ENCODE assay signal across 9 cellular contexts in genomic region chrX:42943051-42943450, GRCh38.
A peak's percentile ranks its signal among the peaks of the same experiment; 100 is the strongest.
DNase-seq lines count a peak whose midpoint lies in the region; ATAC-seq lines count a peak whose summit lies in the region.
"Had no signal": no experiment of that assay in that cellular context is flagged by ENCODE, and none has a peak within 500 bp of the region (broad histone marks: within the 10 kb centered on the region; RNA-seq: fewer than 3 reads in every experiment).

No MANE protein-coding gene starts in this region.

- peak overlapping the region; percentile 95 for H3K27ac Mint-ChIP-seq in activated CD4-positive, alpha-beta memory T cell treated with anti-CD3 and anti-CD28 coated beads for 36 hours
- peak overlapping the region; percentile 95 to 97 for H3K27ac Mint-ChIP-seq in stimulated activated naive CD8-positive, alpha-beta T cell treated with anti-CD3 and anti-CD28 coated beads, Interleukin-15, amount 100 ng/mL, for 72 hours

- POLR2A ChIA-PET in activated CD4-positive, alpha-beta memory T cell treated with anti-CD3 and anti-CD28 coated beads for 36 hours (lab: Charles Lee): interaction anchor here (0.9 kb wide), 1 partner anchor 1025 kb away, joined by 3 read pairs; no protein-coding TSS in a partner anchor

- CTCF ChIA-PET in activated CD4-positive, alpha-beta memory T cell treated with anti-CD3 and anti-CD28 coated beads for 36 hours (lab: Charles Lee): no interaction called here

- H3K36me3 Mint-ChIP-seq in activated CD4-positive, alpha-beta memory T cell treated with anti-CD3 and anti-CD28 coated beads for 36 hours: peaks cover 6% of the 10 kb centered on the region

- H3K27me3 Mint-ChIP-seq in activated CD4-positive, alpha-beta memory T cell treated with anti-CD3 and anti-CD28 coated beads for 36 hours: no peaks in the 10 kb centered on the region
- no peaks in the 10 kb centered on the region for H3K27me3 Mint-ChIP-seq in stimulated activated naive CD8-positive, alpha-beta T cell treated with anti-CD3 and anti-CD28 coated beads, Interleukin-15, amount 100 ng/mL, for 72 hours

- H3K4me3 Mint-ChIP-seq in activated CD4-positive, alpha-beta memory T cell treated with anti-CD3 and anti-CD28 coated beads for 36 hours: peak overlapping the region; percentile 16
- peak overlapping the region; percentile 33 to 70 for H3K4me3 Mint-ChIP-seq in stimulated activated naive CD8-positive, alpha-beta T cell treated with anti-CD3 and anti-CD28 coated beads, Interleukin-15, amount 100 ng/mL, for 72 hours

- peak; percentile 7 for DNase-seq in activated naive CD4-positive, alpha-beta T cell treated with Interleukin-2 at 50 U/mL for 16 hours
- no peak for DNase-seq in activated naive CD4-positive, alpha-beta T cell (lab: John Stamatoyannopoulos, UW)
- DNase-seq in activated CD4-positive, alpha-beta memory T cell treated with anti-CD3 and anti-CD28 coated beads for 36 hours: peak; percentile 21
- peak; percentile 4 to 14 for DNase-seq in stimulated activated naive CD8-positive, alpha-beta T cell treated with anti-CD3 and anti-CD28 coated beads, Interleukin-15, amount 100 ng/mL, for 72 hours
- DNase-seq in DMS79 treated with DMSO at 0.1 percent for 48 hours (lab: John Stamatoyannopoulos, UW) (no peak), COR-L47 (lab: John Stamatoyannopoulos, UW) (no peak)

- intact Hi-C loops in activated CD4-positive, alpha-beta memory T cell treated with anti-CD3 and anti-CD28 coated beads for 36 hours (cut with micrococcal nuclease): loop anchor here (2.0 kb wide), 1 partner anchor 1020 kb away; the partner anchor contains the start of gene CASK

- H3K4me1 Mint-ChIP-seq in activated CD4-positive, alpha-beta memory T cell treated with anti-CD3 and anti-CD28 coated beads for 36 hours (ENCODE audit: low read depth): peaks cover 74% of the 10 kb centered on the region
- peaks cover 67% of the 10 kb centered on the region for H3K4me1 Mint-ChIP-seq in stimulated activated naive CD8-positive, alpha-beta T cell treated with anti-CD3 and anti-CD28 coated beads, Interleukin-15, amount 100 ng/mL, for 72 hours

- H3K9me3 Mint-ChIP-seq in activated CD4-positive, alpha-beta memory T cell treated with anti-CD3 and anti-CD28 coated beads for 36 hours: no peaks in the 10 kb centered on the region
- peaks cover 6 to 8% of the 10 kb centered on the region in 2 donors for H3K9me3 Mint-ChIP-seq in stimulated activated naive CD8-positive, alpha-beta T cell treated with anti-CD3 and anti-CD28 coated beads, Interleukin-15, amount 100 ng/mL, for 72 hours

- ATAC-seq in HG03039 (IDR thresholded peaks at IDR 0.05; ENCODE audit: unreplicated experiment) (peak; percentile 19), HG02884 (IDR thresholded peaks at IDR 0.05; ENCODE audit: unreplicated experiment) (no peak)
- ATAC-seq in stimulated activated naive CD8-positive, alpha-beta T cell treated with anti-CD3 and anti-CD28 coated beads, Interleukin-15, amount 100 ng/mL, for 72 hours: peak; percentile 31
- ATAC-seq: Panc1 had no signal

Comparison
In these comparisons a context has a peak if more than half of its experiments do, and no peak if none do; other contexts are left out.
1. DNase-seq: peak in activated naive CD4-positive, alpha-beta T cell treated with Interleukin-2 at 50 U/mL for 16 hours (single experiment), activated CD4-positive, alpha-beta memory T cell treated with anti-CD3 and anti-CD28 coated beads for 36 hours (single experiment) and stimulated activated naive CD8-positive, alpha-beta T cell treated with anti-CD3 and anti-CD28 coated beads, Interleukin-15, amount 100 ng/mL, for 72 hours (2 of 2); none in activated naive CD4-positive, alpha-beta T cell (0 of 4), DMS79 treated with DMSO at 0.1 percent for 48 hours (single experiment) and COR-L47 (single experiment).